ENCODE assay signal across 8 cellular contexts in genomic region chr11:35391922-35392813, GRCh38. TPM values are rescaled to one million over a fixed set of nuclear protein-coding genes. Genes with fewer than 3 reads are reported as not detected.
A peak's percentile ranks its signal among the peaks of the same experiment; 100 is the strongest.
DNase-seq lines count a peak whose midpoint lies in the region; ATAC-seq and TF ChIP-seq lines count a peak whose summit lies in the region.

No MANE protein-coding gene starts in this region.

- intact Hi-C loops in lower leg skin (cut with DNase I; ENCODE audit: low total_unique reads) = loop anchor here (5.0 to 10.0 kb wide), 2 partner anchors 395 to 457 kb away; no protein-coding TSS in a partner anchor

- ATAC-seq in HG03045 (IDR thresholded peaks at IDR 0.05; ENCODE audit: unreplicated experiment) (peak; percentile 52), HG02840 (IDR thresholded peaks at IDR 0.05; ENCODE audit: low FRiP score, unreplicated experiment) (no peak)

- TF ChIP-seq POLR2A in lower leg skin (IDR thresholded peaks at IDR 0.05) = no peak

- WGBS in lower leg skin, 2 donors = 20% methylated on average over 14 of the region's 14 CpGs

- TF ChIP-seq CTCF in GM12872 (IDR thresholded peaks at IDR 0.05; ENCODE audit: insufficient read depth, low read depth, low read length) (peak; percentile 87), lower leg skin (IDR thresholded peaks at IDR 0.05) (peak in 1 of 3 donors; percentile 77)

- DNase-seq in NCI-H510A (lab: John Stamatoyannopoulos, UW) (peak; percentile 19), dermis blood vessel endothelial cell (peak; percentile 80), lower leg skin (ENCODE audit: low spot score in 2 of 2) (peak; percentile 63 to 96)
- DNase-seq in activated CD4-positive, alpha-beta T cell treated with anti-CD3 and anti-CD28 coated beads, Interleukin-2, amount 50 U/mL, for 48 hours = peak; percentile 89 to 90
- DNase-seq in stimulated activated CD4-positive, alpha-beta T cell treated with anti-CD3 and anti-CD28 coated beads, Interleukin-4, amount 100 ng/mL, for 48 hours (ENCODE audit: low read depth in 2 of 2) = peak; percentile 79 to 90

- no peak overlapping the region for H3K4me3 ChIP-seq in lower leg skin (ENCODE audit: low read depth, poor library complexity, severe bottlenecking)

RNA-seq across cellular contexts. Expression of gene SLC1A2, which starts 27.2 kb away (rescaled TPM):
- not detected in 2 replicates for total RNA-seq in dermis blood vessel endothelial cell
- total RNA-seq in lower leg skin = 1 to 10 TPM in 2 of 4 donors, under 1 TPM in 2; 0.84 to 2.1 (median 1.2) TPM

Comparison
In these comparisons a context has a peak if more than half of its experiments do, and no peak if none do; other contexts are left out.
1. DNase-seq: peak in every context shown above with its lines; median percentile 90 in activated CD4-positive, alpha-beta T cell treated with anti-CD3 and anti-CD28 coated beads, Interleukin-2, amount 50 U/mL, for 48 hours; 84 in stimulated activated CD4-positive, alpha-beta T cell treated with anti-CD3 and anti-CD28 coated beads, Interleukin-4, amount 100 ng/mL, for 48 hours; 80 in dermis blood vessel endothelial cell; 80 in lower leg skin; 19 in NCI-H510A.